Comparison of ENCODE assay signal across 8 cellular contexts in the genomic region with DNA sequence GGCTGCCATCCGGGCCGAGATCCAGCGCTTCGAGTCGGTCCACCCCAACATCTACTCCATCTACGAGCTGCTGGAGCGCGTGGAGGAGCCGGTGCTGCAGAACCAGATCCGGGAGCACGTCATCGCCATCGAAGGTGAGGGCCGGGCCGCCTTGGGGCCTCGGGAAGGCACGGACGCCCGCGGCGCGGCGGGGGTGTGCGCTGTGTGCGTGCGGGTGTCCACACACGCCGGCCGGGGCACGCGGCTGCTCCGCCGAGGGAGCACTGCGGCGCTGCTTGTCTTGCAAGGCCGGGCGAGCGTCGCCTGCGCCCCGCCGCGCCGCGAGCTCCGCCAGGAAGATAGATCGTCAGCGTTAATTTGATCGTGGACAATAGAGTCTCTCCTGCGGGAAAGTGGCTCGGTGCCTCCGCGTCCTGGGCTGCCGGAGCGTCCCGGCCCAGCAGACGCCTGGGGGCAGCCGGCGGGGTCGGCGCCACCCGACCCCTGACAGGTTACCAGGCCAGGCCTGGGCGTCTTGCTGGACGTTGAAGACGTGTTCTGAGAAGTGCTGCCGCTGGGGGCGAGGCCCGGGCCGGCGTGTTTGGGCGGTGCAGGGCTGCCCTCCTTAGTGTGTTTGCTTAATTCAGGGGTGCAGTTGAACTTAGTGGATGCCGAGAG. TPM values are rescaled to one million over a fixed set of nuclear protein-coding genes. Genes with fewer than 3 reads are reported as not detected.
DNase-seq lines count a peak whose midpoint lies in the region; ATAC-seq, FAIRE-seq and TF ChIP-seq lines count a peak whose summit lies in the region.

No MANE protein-coding gene starts in this region.

- H3K36me3 ChIP-seq in upper lobe of left lung: no peaks in the 10 kb centered on the region

- H3K4me1 Mint-ChIP-seq in endothelial cell (ENCODE audit: unreplicated experiment): peaks cover 27% of the 10 kb centered on the region
- H3K4me1 Mint-ChIP-seq in mesothelial cell of epicardium: peaks cover 14% of the 10 kb centered on the region

- no peak for TF ChIP-seq EP300 in upper lobe of left lung (IDR thresholded peaks at IDR 0.05)

- 0% methylated on average over 37 of the region's 72 CpGs; no CpG with 5 or more reads in 1 of the 2 donors for WGBS in upper lobe of left lung, 2 donors

- TF ChIP-seq POLR2A in upper lobe of left lung (IDR thresholded peaks at IDR 0.05) (no peak), GM12892 (IDR thresholded peaks at IDR 0.05; ENCODE audit: low read depth, low read length) (no peak)

- TF ChIP-seq CTCF in endothelial cell (IDR thresholded peaks at IDR 0.05; ENCODE audit: unreplicated experiment) (no peak), mesothelial cell of epicardium (IDR thresholded peaks at IDR 0.05; ENCODE audit: unreplicated experiment) (no peak), upper lobe of left lung (IDR thresholded peaks at IDR 0.05) (peak in 1 of 6 experiments; percentile 12)

- no peak for FAIRE-seq in GM12892 (lab: Jason Lieb, UNC)

- H3K27ac Mint-ChIP-seq in endothelial cell (ENCODE audit: unreplicated experiment) (no peak overlapping the region), mesothelial cell of epicardium (no peak overlapping the region)

- H3K27me3 Mint-ChIP-seq in endothelial cell (ENCODE audit: unreplicated experiment) (peaks cover 15% of the 10 kb centered on the region), mesothelial cell of epicardium (ENCODE audit: low read depth) (peaks cover 7% of the 10 kb centered on the region)

- DNase-seq in NCI-H748 (lab: John Stamatoyannopoulos, UW; ENCODE audit: unreplicated experiment) (peak; percentile 61), NCI-H748 treated with DMSO at 0.1 percent for 48 hours (lab: John Stamatoyannopoulos, UW) (no peak), RPMI7951 (ENCODE audit: low read depth) (peak; percentile 53), endothelial cell (ENCODE audit: low spot score) (peak; percentile 33), mesothelial cell of epicardium (ENCODE audit: low spot score in 2 of 2, unreplicated experiment in 2 of 2) (peak; percentile 34 to 52), upper lobe of left lung (peak; percentile 49 to 90), GM12892 (ENCODE audit: insufficient read length) (no peak), A172 (ENCODE audit: low spot score) (no peak)

- no peaks in the 10 kb centered on the region for H3K27me3 ChIP-seq in upper lobe of left lung

- peak; percentile 23 to 36 for ATAC-seq in upper lobe of left lung (ENCODE audit: low FRiP score in 2 of 2)

- H3K27ac ChIP-seq in upper lobe of left lung: peak overlapping the region; percentile 43 to 91 (median 58)

- H3K36me3 Mint-ChIP-seq in endothelial cell (ENCODE audit: low read depth, unreplicated experiment) (peaks cover 18% of the 10 kb centered on the region), mesothelial cell of epicardium (no peaks in the 10 kb centered on the region)

- peaks cover 19 to 36% (median 25%) of the 10 kb centered on the region in 4 donors for H3K4me1 ChIP-seq in upper lobe of left lung

- no peaks in the 10 kb centered on the region for H3K9me3 ChIP-seq in upper lobe of left lung

- no peaks in the 10 kb centered on the region for H3K9me3 Mint-ChIP-seq in endothelial cell (ENCODE audit: unreplicated experiment)
- H3K9me3 Mint-ChIP-seq in mesothelial cell of epicardium: peaks cover 5% of the 10 kb centered on the region

- H3K4me3 ChIP-seq in upper lobe of left lung: peak overlapping the region; percentile 69 to 76 (median 72)

- H3K4me3 Mint-ChIP-seq in endothelial cell (ENCODE audit: unreplicated experiment) (peak overlapping the region; percentile 89), mesothelial cell of epicardium (peak overlapping the region; percentile 79)

RNA-seq across cellular contexts. Expression of a gene that starts 1.0 kb away (rescaled TPM):
- 5.4 and 7.8 TPM in 2 replicates for total RNA-seq in RPMI7951 (2014; rRNA removed; shearing (Covaris generic))
- 43.9 TPM for total RNA-seq in endothelial cell (ENCODE audit: unreplicated experiment)
- 41.1 to 44.0 TPM (median 41.5 TPM) in 3 replicates for total RNA-seq in mesothelial cell of epicardium
- 10 to 100 TPM; 25.5 to 45.1 (median 30.7) TPM for total RNA-seq in upper lobe of left lung
- polyA plus RNA-seq in GM12892 (2012; ENCODE audit: missing spikeins): not detected
- total RNA-seq in A172 (2014; rRNA removed; shearing (Covaris generic)): 13.9 and 14.7 TPM in 2 replicates

Comparison
In these comparisons a context has a peak if more than half of its experiments do, and no peak if none do; other contexts are left out.
1. DNase-seq: peak in NCI-H748 (single experiment), RPMI7951 (single experiment), endothelial cell (single experiment), mesothelial cell of epicardium (2 of 2) and upper lobe of left lung (2 of 2); none in NCI-H748 treated with DMSO at 0.1 percent for 48 hours (single experiment), GM12892 (single experiment) and A172 (single experiment).